ENCODE assay signal across 21 cellular contexts in genomic region chr9:88751781-88752180, GRCh38.
"Had no signal": no experiment of that assay in that cellular context is flagged by ENCODE, and none has a peak within 500 bp of the region (broad histone marks: within the 10 kb centered on the region; RNA-seq: fewer than 3 reads in every experiment).

No MANE protein-coding gene starts in this region.

- H2AFZ ChIP-seq: neural progenitor cell had no signal

- H3K4me1 ChIP-seq: colonic mucosa, prostate gland had no signal

- H3K27ac ChIP-seq: colonic mucosa, gastrocnemius medialis, neural progenitor cell, prostate gland, right atrium auricular region, transverse colon, vagina had no signal

- H3K4me2 ChIP-seq: neural progenitor cell, smooth muscle cell had no signal

- H3K9ac ChIP-seq: neural progenitor cell had no signal

- H3K36me3 ChIP-seq: colonic mucosa, gastrocnemius medialis, neural progenitor cell, prostate gland, right atrium auricular region, transverse colon, vagina had no signal

- DNase-seq: colonic mucosa; effector memory CD4-positive, alpha-beta T cell; erythroblast; foreskin fibroblast; gastrocnemius medialis; head of caudate nucleus; mucosa of descending colon; naive thymus-derived CD4-positive, alpha-beta T cell; nucleus accumbens; stimulated activated CD4-positive, alpha-beta T cell treated with anti-CD3 and anti-CD28 coated beads, Interleukin-2, amount 100 ng/mL, for 24 hours; stimulated activated CD4-positive, alpha-beta T cell treated with anti-CD3 and anti-CD28 coated beads, Interleukin-4, amount 100 ng/mL, for 24 hours; stimulated activated naive CD4-positive, alpha-beta T cell treated with Interleukin-2 at 50 U/mL for 16 hours; transverse colon had no signal

- H3K4me3 ChIP-seq: colonic mucosa, gastrocnemius medialis, lung, mucosa of descending colon, neural progenitor cell, prostate gland, right atrium auricular region, smooth muscle cell, transverse colon, vagina had no signal

- H3K9me3 ChIP-seq: colonic mucosa, gastrocnemius medialis, mucosa of descending colon, prostate gland, right atrium auricular region, transverse colon, vagina had no signal

- ATAC-seq: gastrocnemius medialis; left lobe of liver; mucosa of descending colon; naive thymus-derived CD4-positive, alpha-beta T cell; sciatic nerve had no signal

- H3K27me3 ChIP-seq: colonic mucosa, gastrocnemius medialis, neural progenitor cell, right atrium auricular region, transverse colon, vagina had no signal
